9 cellular contexts compared by ENCODE assay signal in genomic region chr4:1183985-1184773, GRCh38. TPM values are rescaled to one million over a fixed set of nuclear protein-coding genes. Genes with fewer than 3 reads are reported as not detected.
DNase-seq lines count a peak whose midpoint lies in the region; ATAC-seq and TF ChIP-seq lines count a peak whose summit lies in the region.
"Had no signal": no experiment of that assay in that cellular context is flagged by ENCODE, and none has a peak within 500 bp of the region (broad histone marks: within the 10 kb centered on the region; RNA-seq: fewer than 3 reads in every experiment).

No MANE protein-coding gene starts in this region.

- no peak for DNase-seq in activated naive CD8-positive, alpha-beta T cell treated with anti-CD3 and anti-CD28 coated beads for 36 hours
- DNase-seq in sciatic nerve (ENCODE audit: low spot score) (peak; percentile 31), mesenteric fat pad (ENCODE audit: low spot score) (no peak), H7 (no peak), amniotic stem cell (lab: John Stamatoyannopoulos, UW) (no peak), WTC11 (ENCODE audit: low spot score) (no peak)

- H3K36me3 ChIP-seq in H7 (replicated peaks; ENCODE audit: control insufficient read depth, insufficient read depth, low read length): no peaks in the 10 kb centered on the region
- H3K36me3 ChIP-seq: cardiac muscle cell had no signal

- peak; percentile 59 for ATAC-seq in GM18909 (IDR thresholded peaks at IDR 0.05; ENCODE audit: poor library complexity, unreplicated experiment)
- ATAC-seq in HG02981 (IDR thresholded peaks at IDR 0.05; ENCODE audit: unreplicated experiment): peak; percentile 61
- peak; percentile 86 for ATAC-seq in sciatic nerve
- no peak for ATAC-seq in WTC11

- no peak overlapping the region for H3K4me3 Mint-ChIP-seq in activated naive CD8-positive, alpha-beta T cell treated with anti-CD3 and anti-CD28 coated beads for 36 hours
- no peak overlapping the region for H3K4me3 Mint-ChIP-seq in WTC11

- peak overlapping the region; percentile 77 for H3K27ac Mint-ChIP-seq in activated naive CD8-positive, alpha-beta T cell treated with anti-CD3 and anti-CD28 coated beads for 36 hours
- H3K27ac Mint-ChIP-seq in WTC11: no peak overlapping the region

- H3K4me1 Mint-ChIP-seq in activated naive CD8-positive, alpha-beta T cell treated with anti-CD3 and anti-CD28 coated beads for 36 hours: peaks cover 24% of the 10 kb centered on the region
- no peaks in the 10 kb centered on the region for H3K4me1 Mint-ChIP-seq in WTC11

- POLR2A ChIA-PET in WTC11 (lab: Charles Lee): no interaction called here

- H3K36me3 Mint-ChIP-seq in activated naive CD8-positive, alpha-beta T cell treated with anti-CD3 and anti-CD28 coated beads for 36 hours: peaks cover 15% of the 10 kb centered on the region
- no peaks in the 10 kb centered on the region; the same call in 1 of the 2 replicates for H3K36me3 Mint-ChIP-seq in WTC11

- intact Hi-C loops in sciatic nerve (cut with DNase I): loop anchor here (10.0 kb wide), 1 partner anchor 651 kb away; no protein-coding TSS in a partner anchor

- H3K27me3 Mint-ChIP-seq in activated naive CD8-positive, alpha-beta T cell treated with anti-CD3 and anti-CD28 coated beads for 36 hours: peaks cover 3% of the 10 kb centered on the region
- H3K27me3 Mint-ChIP-seq in WTC11 (ENCODE audit: low read depth): peaks cover 48% of the 10 kb centered on the region

- no peak overlapping the region for H3K4me3 ChIP-seq in H7 (ENCODE audit: insufficient read depth, low read depth, low read length)
- H3K4me3 ChIP-seq: cardiac muscle cell had no signal

- TF ChIP-seq CTCF in WTC11 (IDR thresholded peaks at IDR 0.05): no peak

- H3K9me3 Mint-ChIP-seq in activated naive CD8-positive, alpha-beta T cell treated with anti-CD3 and anti-CD28 coated beads for 36 hours: peaks cover 18% of the 10 kb centered on the region
- H3K9me3 Mint-ChIP-seq in WTC11: peaks cover 26% of the 10 kb centered on the region

- H3K27me3 ChIP-seq in H7 (ENCODE audit: control insufficient read depth, insufficient read depth, low read length): no peaks in the 10 kb centered on the region
- H3K27me3 ChIP-seq: cardiac muscle cell had no signal

- CTCF ChIA-PET in WTC11 (lab: Charles Lee): no interaction called here

TF ChIP-seq in WTC11, 78 proteins besides CTCF, POLR2A, EP300 and RAD21:
- TF ChIP-seq PREB (CRISPR knock-in tag; IDR thresholded peaks at IDR 0.05; ENCODE audit: borderline replicate concordance) (no peak), KAT7 (CRISPR knock-in tag; IDR thresholded peaks at IDR 0.05; ENCODE audit: borderline replicate concordance) (no peak), ZNF121 (CRISPR knock-in tag; IDR thresholded peaks at IDR 0.05) (no peak), AFF4 (CRISPR knock-in tag; IDR thresholded peaks at IDR 0.05; ENCODE audit: borderline replicate concordance) (no peak), TEAD1 (CRISPR knock-in tag; IDR thresholded peaks at IDR 0.05) (no peak), FOXP4 (CRISPR knock-in tag; IDR thresholded peaks at IDR 0.05) (no peak), MXD4 (CRISPR knock-in tag; IDR thresholded peaks at IDR 0.05; ENCODE audit: borderline replicate concordance) (no peak), GTF2I (CRISPR knock-in tag; conservative IDR thresholded peaks at IDR 0.05) (no peak), ZNF317 (CRISPR knock-in tag; IDR thresholded peaks at IDR 0.05; ENCODE audit: borderline replicate concordance, low read depth) (no peak), SOX15 (CRISPR knock-in tag; IDR thresholded peaks at IDR 0.05) (no peak), EMX1 (CRISPR knock-in tag; IDR thresholded peaks at IDR 0.05) (no peak), NR2C2 (CRISPR knock-in tag; IDR thresholded peaks at IDR 0.05) (no peak)
TF ChIP-seq in WTC11: peak in this region for 0.

RNA-seq across cellular contexts. Expression of gene SPON2, which starts 11.8 kb away (rescaled TPM):
- total RNA-seq in activated naive CD8-positive, alpha-beta T cell treated with anti-CD3 and anti-CD28 coated beads for 36 hours: 1 to 10 TPM; 6.5 to 6.8 TPM
- total RNA-seq in sciatic nerve (35.6 TPM), mesenteric fat pad (27.3 TPM), WTC11 (2021) (4.9 to 6.6 TPM (median 5.3 TPM) in 3 replicates)
- 0.62 and 2.5 TPM in 2 replicates for total RNA-seq in H7 (2014; rRNA removed; shearing (Covaris generic))
